Comparison of ENCODE assay signal across 12 cellular contexts in genomic region chr6:31658158-31658688, GRCh38. TPM values are rescaled to one million over a fixed set of nuclear protein-coding genes. Genes with fewer than 3 reads are reported as not detected.
DNase-seq lines count a peak whose midpoint lies in the region; ATAC-seq, FAIRE-seq and TF ChIP-seq lines count a peak whose summit lies in the region.
"Had no signal": no experiment of that assay in that cellular context is flagged by ENCODE, and none has a peak within 500 bp of the region (broad histone marks: within the 10 kb centered on the region; RNA-seq: fewer than 3 reads in every experiment).

No MANE protein-coding gene starts in this region.

- H3K4me1 ChIP-seq in BLaER1 (peaks cover 78% of the 10 kb centered on the region), ascending aorta (peaks cover 12 to 40% of the 10 kb centered on the region in 2 donors)

- peaks cover 51% of the 10 kb centered on the region for H3K4me1 Mint-ChIP-seq in activated naive CD8-positive, alpha-beta T cell treated with anti-CD3 and anti-CD28 coated beads, Interleukin-2, amount 10 ng/mL, durations not matched to agents 7 days and 5 days
- peaks cover 37 to 60% of the 10 kb centered on the region in 2 donors for H3K4me1 Mint-ChIP-seq in natural killer cell

- H3K27me3 ChIP-seq in BLaER1, result no peaks in the 10 kb centered on the region
- H3K27me3 ChIP-seq in ascending aorta, result no peaks in the 10 kb centered on the region
- H3K27me3 ChIP-seq: pancreas, tibial nerve had no signal

- H3K4me2 ChIP-seq in BLaER1, result peak overlapping the region; percentile 100

- POLR2A ChIA-PET in activated naive CD8-positive, alpha-beta T cell treated with anti-CD3 and anti-CD28 coated beads, Interleukin-2, amount 10 ng/mL, durations not matched to agents 7 days and 5 days (lab: Charles Lee), result interaction anchor here (0.5 to 2.0 kb wide), 4 partner anchors 36 to 129 kb away, joined by 3 to 9 read pairs (median 4); partner anchors contain the start of gene DDX39B

- H3K36me3 ChIP-seq in BLaER1 (peaks cover 49% of the 10 kb centered on the region), ascending aorta (peaks cover 7 to 24% of the 10 kb centered on the region in 2 donors)
- H3K36me3 ChIP-seq: pancreas had no signal

- ATAC-seq in activated naive CD8-positive, alpha-beta T cell treated with anti-CD3 and anti-CD28 coated beads, Interleukin-2, amount 10 ng/mL, durations not matched to agents 7 days and 5 days (ENCODE audit: low read depth), result no peak
- ATAC-seq in natural killer cell, result no peak
- ATAC-seq: pancreas had no signal

- peak overlapping the region; percentile 89 for H3K27ac Mint-ChIP-seq in activated naive CD8-positive, alpha-beta T cell treated with anti-CD3 and anti-CD28 coated beads, Interleukin-2, amount 10 ng/mL, durations not matched to agents 7 days and 5 days
- H3K27ac Mint-ChIP-seq in natural killer cell, result peak overlapping the region; percentile 83 to 89

- H3K9ac ChIP-seq in BLaER1, result peak overlapping the region; percentile 91

- peak overlapping the region; percentile 92 for H3K4me3 Mint-ChIP-seq in activated naive CD8-positive, alpha-beta T cell treated with anti-CD3 and anti-CD28 coated beads, Interleukin-2, amount 10 ng/mL, durations not matched to agents 7 days and 5 days
- H3K4me3 Mint-ChIP-seq in natural killer cell, result peak overlapping the region; percentile 65

- intact Hi-C loops in natural killer cell (cut with micrococcal nuclease), result no loop called here
- intact Hi-C loops in ascending aorta (cut with DNase I), result no loop called here

- no peak for FAIRE-seq in GM12891 (lab: Jason Lieb, UNC)
- FAIRE-seq: GM12892, pancreas had no signal

- peaks cover 34% of the 10 kb centered on the region for H3K36me3 Mint-ChIP-seq in activated naive CD8-positive, alpha-beta T cell treated with anti-CD3 and anti-CD28 coated beads, Interleukin-2, amount 10 ng/mL, durations not matched to agents 7 days and 5 days
- no peaks in the 10 kb centered on the region for H3K36me3 Mint-ChIP-seq in natural killer cell

- H3K9me3 ChIP-seq in BLaER1, result no peaks in the 10 kb centered on the region
- no peaks in the 10 kb centered on the region for H3K9me3 ChIP-seq in ascending aorta
- H3K9me3 ChIP-seq: pancreas, tibial nerve had no signal

- DNase-seq in GM12891 (ENCODE audit: insufficient read length, low spot score), result no peak
- DNase-seq in activated naive CD8-positive, alpha-beta T cell treated with anti-CD3 and anti-CD28 coated beads, Interleukin-2, amount 10 ng/mL, durations not matched to agents 7 days and 5 days, result no peak
- no peak for DNase-seq in natural killer cell
- DNase-seq in midbrain (lab: John Stamatoyannopoulos, UW), result no peak
- no peak for DNase-seq in NOMO-1 treated with DMSO at 0.1 percent for 48 hours (lab: John Stamatoyannopoulos, UW; ENCODE audit: unreplicated experiment)
- DNase-seq in stimulated activated CD4-positive, alpha-beta T cell treated with anti-CD3 and anti-CD28 coated beads, Interleukin-4, amount 100 ng/mL, for 24 hours, result no peak
- no peak for DNase-seq in ascending aorta (ENCODE audit: low spot score in 2 of 2)
- DNase-seq: NCI-H510A treated with DMSO at 0.1 percent for 48 hours, pancreas had no signal

- H3K27ac ChIP-seq in BLaER1 (no peak overlapping the region), ascending aorta (peak overlapping the region in 1 of 2 donors; percentile 14)
- H3K27ac ChIP-seq: pancreas had no signal

- peaks cover 15% of the 10 kb centered on the region; the same call in 1 of the 2 replicates for H4K20me1 ChIP-seq in BLaER1

- H3K9me3 Mint-ChIP-seq in activated naive CD8-positive, alpha-beta T cell treated with anti-CD3 and anti-CD28 coated beads, Interleukin-2, amount 10 ng/mL, durations not matched to agents 7 days and 5 days, result no peaks in the 10 kb centered on the region
- H3K9me3 Mint-ChIP-seq in natural killer cell, result no peaks in the 10 kb centered on the region

- TF ChIP-seq CTCF in natural killer cell (IDR thresholded peaks at IDR 0.05) (no peak), ascending aorta (IDR thresholded peaks at IDR 0.05) (no peak)

- H3K4me3 ChIP-seq in BLaER1 (no peak overlapping the region), ascending aorta (peak overlapping the region in 1 of 2 donors; percentile 77)

- H3K27me3 Mint-ChIP-seq in activated naive CD8-positive, alpha-beta T cell treated with anti-CD3 and anti-CD28 coated beads, Interleukin-2, amount 10 ng/mL, durations not matched to agents 7 days and 5 days, result no peaks in the 10 kb centered on the region
- no peaks in the 10 kb centered on the region for H3K27me3 Mint-ChIP-seq in natural killer cell (ENCODE audit: low read depth in 2 of 2)

- TF ChIP-seq POLR2A in GM12891 (IDR thresholded peaks at IDR 0.05; ENCODE audit: low read depth, low read length), result peak; percentile 35; the same call in 1 of the 2 replicates

TF ChIP-seq in GM12891, 5 proteins besides CTCF, POLR2A, EP300 and RAD21:
- TF ChIP-seq POLR2AphosphoS5 (IDR thresholded peaks at IDR 0.05; ENCODE audit: low read depth, low read length), result no peak
- no peak for TF ChIP-seq TAF1 (IDR thresholded peaks at IDR 0.05; ENCODE audit: low read depth, low read length)

RNA-seq across cellular contexts. Expression of gene C6orf47, which starts 2.4 kb away (rescaled TPM):
- polyA plus RNA-seq in GM12891 (2012; ENCODE audit: low read depth, missing spikeins), result 13.6 TPM
- total RNA-seq in activated naive CD8-positive, alpha-beta T cell treated with anti-CD3 and anti-CD28 coated beads, Interleukin-2, amount 10 ng/mL, durations not matched to agents 7 days and 5 days, result 10 to 100 TPM; 30.7 to 32.2 TPM
- total RNA-seq in natural killer cell (10 to 100 TPM; 25.9 to 29.9 (median 27.4) TPM), ascending aorta (20.9 TPM)

RNA-seq across cellular contexts. Expression of gene APOM, which starts 2.5 kb away (rescaled TPM):
- polyA plus RNA-seq in GM12891 (2012; ENCODE audit: low read depth, missing spikeins), result 4.3 TPM
- 1 to 10 TPM; 3.1 to 4.6 TPM for total RNA-seq in activated naive CD8-positive, alpha-beta T cell treated with anti-CD3 and anti-CD28 coated beads, Interleukin-2, amount 10 ng/mL, durations not matched to agents 7 days and 5 days
- total RNA-seq in natural killer cell (1 to 10 TPM; 2.6 to 2.8 (median 2.7) TPM), ascending aorta (not detected)

RNA-seq across cellular contexts. Expression of gene BAG6, which starts 5.8 kb away (rescaled TPM):
- polyA plus RNA-seq in GM12891 (2012; ENCODE audit: low read depth, missing spikeins), result 188 TPM
- 100 to 1,000 TPM; 242 to 251 TPM for total RNA-seq in activated naive CD8-positive, alpha-beta T cell treated with anti-CD3 and anti-CD28 coated beads, Interleukin-2, amount 10 ng/mL, durations not matched to agents 7 days and 5 days
- 100 to 1,000 TPM; 264 to 303 (median 274) TPM for total RNA-seq in natural killer cell
- total RNA-seq in ascending aorta, result 255 TPM

RNA-seq across cellular contexts. Expression of gene GPANK1, which starts 6.6 kb away (rescaled TPM):
- polyA plus RNA-seq in GM12891 (2012; ENCODE audit: low read depth, missing spikeins), result 20.1 TPM
- 10 to 100 TPM; 30.7 to 32.0 TPM for total RNA-seq in activated naive CD8-positive, alpha-beta T cell treated with anti-CD3 and anti-CD28 coated beads, Interleukin-2, amount 10 ng/mL, durations not matched to agents 7 days and 5 days
- 10 to 100 TPM; 16.0 to 20.3 (median 18.2) TPM for total RNA-seq in natural killer cell
- 9.8 TPM for total RNA-seq in ascending aorta

RNA-seq across cellular contexts. Expression of gene CSNK2B, which starts 7.7 kb away (rescaled TPM):
- polyA plus RNA-seq in GM12891 (2012; ENCODE audit: low read depth, missing spikeins), result 322 TPM
- total RNA-seq in activated naive CD8-positive, alpha-beta T cell treated with anti-CD3 and anti-CD28 coated beads, Interleukin-2, amount 10 ng/mL, durations not matched to agents 7 days and 5 days, result 100 to 1,000 TPM; 206 to 216 TPM
- 100 to 1,000 TPM; 140 to 157 (median 141) TPM for total RNA-seq in natural killer cell
- total RNA-seq in ascending aorta, result 148 TPM
